In the genomic region with DNA sequence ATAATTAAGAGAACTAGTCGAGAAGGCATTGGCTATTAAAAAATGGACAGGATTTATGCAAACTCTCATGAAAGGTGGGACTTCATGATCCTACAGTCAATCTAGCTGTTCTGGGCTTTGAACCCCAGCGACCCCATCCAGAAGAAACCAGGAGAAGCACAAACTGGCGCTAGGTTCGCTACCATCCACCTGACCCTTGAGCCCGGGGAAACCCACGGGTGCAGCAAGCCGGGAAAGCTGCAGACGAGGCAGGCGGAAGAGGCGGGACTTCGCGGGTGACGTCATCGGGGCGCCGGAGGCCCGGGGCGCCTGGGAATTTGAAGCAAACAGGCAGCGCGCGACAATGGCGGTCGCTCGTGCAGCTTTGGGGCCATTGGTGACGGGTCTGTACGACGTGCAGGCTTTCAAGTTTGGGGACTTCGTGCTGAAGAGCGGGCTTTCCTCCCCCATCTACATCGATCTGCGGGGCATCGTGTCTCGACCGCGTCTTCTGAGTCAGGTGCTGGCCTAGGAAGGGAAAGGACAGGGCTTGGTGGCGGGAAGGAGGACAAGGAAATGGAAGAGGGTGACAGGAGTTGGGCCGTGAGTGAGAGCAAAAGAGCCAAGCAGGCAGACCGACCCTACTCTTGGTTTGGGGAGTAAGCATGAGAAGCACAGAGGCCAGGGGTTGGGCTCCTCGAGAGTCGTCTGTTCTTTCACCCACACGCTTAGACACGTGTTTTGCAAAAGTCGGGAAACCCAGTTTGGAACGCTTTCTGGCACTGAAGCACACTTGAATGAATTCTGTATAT, we compare ENCODE assay signal across 8 cellular contexts. TPM values are rescaled to one million over a fixed set of nuclear protein-coding genes. Genes with fewer than 3 reads are reported as not detected.
DNase-seq lines count a peak whose midpoint lies in the region; ATAC-seq and TF ChIP-seq lines count a peak whose summit lies in the region.

A gene (plus strand): TSS at position 324 of the 791 bp plus-strand sequence. CDS start 20 bp downstream, at position 344.

- peaks cover 23 to 53% (median 36%) of the 10 kb centered on the region in 6 donors for H3K4me1 ChIP-seq in spleen

- peaks cover 9 to 12% (median 9%) of the 10 kb centered on the region in 3 donors for H3K27me3 Mint-ChIP-seq in immature natural killer cell (ENCODE audit: low read depth in 3 of 3)

- intact Hi-C loops in spleen (cut with DNase I; ENCODE audit: low total_unique reads): no loop called here

- ATAC-seq in GM18870 (IDR thresholded peaks at IDR 0.05; ENCODE audit: unreplicated experiment): peak; percentile 73
- peak; percentile 94 for ATAC-seq in HG03108 (IDR thresholded peaks at IDR 0.05; ENCODE audit: unreplicated experiment)

- peak within 1 kb of the TSS; percentile 99 to 100 (median 100) for H3K4me3 Mint-ChIP-seq in immature natural killer cell

- DNase-seq in ACHN (peak; percentile 80), NCI-H2196 treated with DMSO at 0.1 percent for 48 hours (lab: John Stamatoyannopoulos, UW; ENCODE audit: unreplicated experiment) (peak; percentile 95), cardiac fibroblast (ENCODE audit: low read depth in 2 of 2) (peak; percentile 80 to 82), immature natural killer cell (peak; percentile 86 to 88 (median 87)), spleen (peak; percentile 98)

- H3K27ac ChIP-seq in spleen: peak within 1 kb of the TSS; percentile 58 to 86 (median 78)

- H3K4me3 ChIP-seq in WI38 (ENCODE audit: low read depth, low read length) (peak within 1 kb of the TSS; percentile 99), cardiac fibroblast (replicated peaks in 1 of 2; ENCODE audit: low read depth in 2 of 2, low read length in 2 of 2) (peak within 1 kb of the TSS; percentile 80 to 84), spleen (peak within 1 kb of the TSS; percentile 59 to 96 (median 80))

- peak within 1 kb of the TSS; percentile 92 to 100 (median 98) for H3K27ac Mint-ChIP-seq in immature natural killer cell

- TF ChIP-seq CTCF in WI38 (IDR thresholded peaks at IDR 0.05; ENCODE audit: low read depth, low read length) (no peak), cardiac fibroblast (IDR thresholded peaks at IDR 0.05; ENCODE audit: low read depth, low read length) (no peak), spleen (IDR thresholded peaks at IDR 0.05 in 8 of 11, conservative IDR thresholded peaks at IDR 0.05 in 3 of 11) (no peak)

- H3K9me3 ChIP-seq in spleen: no peaks in the 10 kb centered on the region

- peak in 1 of 3 donors; percentile 4 for TF ChIP-seq POLR2A in spleen (IDR thresholded peaks at IDR 0.05)

- H3K36me3 Mint-ChIP-seq in immature natural killer cell: peaks cover 3 to 8% (median 4%) of the 10 kb centered on the region in 3 donors

- in situ Hi-C loops in ACHN (cut with HindIII; ENCODE audit: low pct_ligation_motif_present, low pct_unique_long_range_greater_than_20kb, low sequenced_read_pairs): no loop called here

- peaks cover 31 to 47% of the 10 kb centered on the region in 2 donors for H3K4me1 Mint-ChIP-seq in immature natural killer cell

- H3K27me3 ChIP-seq in spleen (replicated peaks in 1 of 7): peaks cover 0 to 35% (median 0%) of the 10 kb centered on the region in 7 donors

- H3K36me3 ChIP-seq in spleen: peaks cover 0 to 13% (median 5%) of the 10 kb centered on the region in 6 donors

- 1% methylated on average over 44 of the region's 44 CpGs for WGBS in spleen, 5 donors

- H3K9me3 Mint-ChIP-seq in immature natural killer cell: peaks cover 0 to 4% (median 0%) of the 10 kb centered on the region in 6 donors

RNA-seq across cellular contexts. Expression of the gene that starts here (rescaled TPM):
- 10 to 100 TPM; 10.5 to 24.1 (median 10.6) TPM for polyA plus RNA-seq in immature natural killer cell
- total RNA-seq in spleen: 10 to 100 TPM; 21.9 to 41.8 (median 26.7) TPM
- polyA plus RNA-seq in spleen: 10 to 100 TPM; 11.2 to 39.8 (median 17.6) TPM

Comparison
In these comparisons a context has a peak if more than half of its experiments do, and no peak if none do; other contexts are left out.
1. Peak in every context shown above with its lines: DNase-seq, ATAC-seq, H3K4me3 ChIP-seq and H3K27ac ChIP-seq.